25 cellular contexts compared by ENCODE assay signal in genomic region chr2:219875036-219875435, GRCh38.
"Had no signal": no experiment of that assay in that cellular context is flagged by ENCODE, and none has a peak within 500 bp of the region (broad histone marks: within the 10 kb centered on the region; RNA-seq: fewer than 3 reads in every experiment).

No MANE protein-coding gene starts in this region.

- H3K9me3 ChIP-seq: colonic mucosa, esophagus squamous epithelium, gastrocnemius medialis, heart right ventricle, left lung, lower lobe of right lung had no signal

- H3K27ac Mint-ChIP-seq: dendritic cell treated with granulocyte-macrophage colony-stimulating factor and Interleukin-4, amounts not matched to agents 40 ng/mL and 50 ng/mL, for 4 days; effector memory CD8-positive, alpha-beta T cell; endodermal cell had no signal

- H3K4me3 Mint-ChIP-seq: dendritic cell treated with granulocyte-macrophage colony-stimulating factor and Interleukin-4, amounts not matched to agents 40 ng/mL and 50 ng/mL, for 4 days; effector memory CD8-positive, alpha-beta T cell; endodermal cell had no signal

- H3K4me1 ChIP-seq: colonic mucosa, esophagus squamous epithelium, gastrocnemius medialis, heart right ventricle, left lung, lower lobe of right lung had no signal

- H3K36me3 ChIP-seq: colonic mucosa, esophagus squamous epithelium, gastrocnemius medialis, heart right ventricle, left lung, lower lobe of right lung had no signal

- FAIRE-seq: endometrium, islet of Langerhans, keratinocyte had no signal

- DNase-seq: colonic mucosa; cortex of kidney; effector CD8-positive, alpha-beta T cell; effector memory CD8-positive, alpha-beta T cell; endodermal cell; erythroblast; esophagus squamous epithelium; foreskin fibroblast; foreskin melanocyte; gastrocnemius medialis; glutamatergic neuron; head of caudate nucleus; heart right ventricle; hippocampal formation; left cardiac atrium; left lung; left ventricle myocardium superior; lower lobe of right lung; mesenchymal stem cell; midbrain had no signal

- H3K9me3 Mint-ChIP-seq: dendritic cell treated with granulocyte-macrophage colony-stimulating factor and Interleukin-4, amounts not matched to agents 40 ng/mL and 50 ng/mL, for 4 days; effector memory CD8-positive, alpha-beta T cell had no signal

- H3K4me3 ChIP-seq: colonic mucosa, esophagus squamous epithelium, gastrocnemius medialis, heart right ventricle, left lung, lower lobe of right lung had no signal

- H3K27ac ChIP-seq: colonic mucosa, epithelial cell of prostate, esophagus squamous epithelium, gastrocnemius medialis, heart right ventricle, left lung, lower lobe of right lung had no signal

- H3K27me3 Mint-ChIP-seq: dendritic cell treated with granulocyte-macrophage colony-stimulating factor and Interleukin-4, amounts not matched to agents 40 ng/mL and 50 ng/mL, for 4 days had no signal

- H3K27me3 ChIP-seq: colonic mucosa, esophagus squamous epithelium, gastrocnemius medialis, heart right ventricle, left lung had no signal
